Comparison of ENCODE assay signal across 21 cellular contexts in the genomic region with DNA sequence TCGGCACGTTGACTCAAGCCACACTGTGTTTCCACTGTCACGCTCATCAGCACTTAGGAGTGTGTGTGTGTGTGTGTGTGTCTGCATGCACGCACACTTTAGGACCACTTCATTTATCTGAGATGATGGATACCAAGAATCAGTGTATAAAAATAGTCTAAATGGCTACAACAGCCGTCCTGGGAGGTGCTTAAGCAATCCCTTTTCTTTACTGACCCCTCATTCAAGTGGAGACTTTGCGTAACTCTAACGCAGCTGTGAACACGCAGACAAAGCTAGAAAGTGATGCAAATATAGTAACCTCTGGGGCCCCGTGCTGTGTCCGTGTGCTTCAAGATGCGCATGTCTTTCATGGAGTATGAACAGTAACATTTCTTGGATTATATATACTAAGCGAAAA. TPM values are rescaled to one million over a fixed set of nuclear protein-coding genes. Genes with fewer than 3 reads are reported as not detected.
DNase-seq lines count a peak whose midpoint lies in the region; TF ChIP-seq lines count a peak whose summit lies in the region.
"Had no signal": no experiment of that assay in that cellular context is flagged by ENCODE, and none has a peak within 500 bp of the region (broad histone marks: within the 10 kb centered on the region; RNA-seq: fewer than 3 reads in every experiment).

No MANE protein-coding gene starts in this region.

- TF ChIP-seq CTCF in cardiac muscle cell (IDR thresholded peaks at IDR 0.05; ENCODE audit: low read depth, low read length) (no peak), NB4 (IDR thresholded peaks at IDR 0.05; ENCODE audit: low read depth, low read length) (no peak), endothelial cell (IDR thresholded peaks at IDR 0.05; ENCODE audit: unreplicated experiment) (no peak)

- H3K27ac Mint-ChIP-seq in endothelial cell (ENCODE audit: unreplicated experiment), result peak overlapping the region; percentile 57
- H3K27ac Mint-ChIP-seq: CD4-positive, CD25-positive, alpha-beta regulatory T cell had no signal

- peaks cover 26% of the 10 kb centered on the region for H3K4me1 Mint-ChIP-seq in endothelial cell (ENCODE audit: unreplicated experiment)

- peak overlapping the region; percentile 28 for H3K27ac ChIP-seq in cardiac muscle cell
- H3K27ac ChIP-seq: A549, SK-N-MC had no signal

- peaks cover 26% of the 10 kb centered on the region for H3K36me3 ChIP-seq in cardiac muscle cell

- no peak overlapping the region for H3K4me3 Mint-ChIP-seq in endothelial cell (ENCODE audit: unreplicated experiment)
- H3K4me3 Mint-ChIP-seq: CD4-positive, CD25-positive, alpha-beta regulatory T cell; IgD-negative memory B cell had no signal

- peak in 1 of 2 donors; percentile 30 for DNase-seq in cardiac muscle cell (ENCODE audit: low read depth in 1 of 2, low spot score in 1 of 2)
- no peak for DNase-seq in cardiac septum (ENCODE audit: low spot score)
- peak; percentile 21 for DNase-seq in NB4 (ENCODE audit: low read depth)
- DNase-seq in endothelial cell (ENCODE audit: low spot score), result no peak
- DNase-seq in NCI-H2171 (lab: John Stamatoyannopoulos, UW), result no peak
- DNase-seq in NCI-H1092 (lab: John Stamatoyannopoulos, UW), result no peak
- no peak for DNase-seq in AG08396 (ENCODE audit: low spot score)
- DNase-seq: BE2C; CD4-positive, CD25-positive, alpha-beta regulatory T cell; COR-L47; DMS79; NCI-H1092 treated with DMSO at 0.1 percent for 48 hours; NCI-H146; NCI-H2029; NCI-H226; NCI-H524; NCI-H774; NK-92 treated with Interleukin-12 subunit alpha and Interleukin-12 subunit beta, amount 100 ng/mL, for 24 hours had no signal

- no peaks in the 10 kb centered on the region for H3K9me3 ChIP-seq in cardiac muscle cell (ENCODE audit: low read depth)
- H3K9me3 ChIP-seq: A549, BE2C had no signal

- H3K4me1 ChIP-seq in cardiac muscle cell (ENCODE audit: low read depth), result peaks cover 43% of the 10 kb centered on the region
- H3K4me1 ChIP-seq: A549 had no signal

- H3K9me3 Mint-ChIP-seq in endothelial cell (ENCODE audit: unreplicated experiment), result no peaks in the 10 kb centered on the region
- H3K9me3 Mint-ChIP-seq: CD4-positive, CD25-positive, alpha-beta regulatory T cell; IgD-negative memory B cell had no signal

- H3K27me3 ChIP-seq in cardiac muscle cell, result no peaks in the 10 kb centered on the region
- H3K27me3 ChIP-seq: BE2C had no signal

- no peak overlapping the region for H3K4me3 ChIP-seq in cardiac muscle cell
- H3K4me3 ChIP-seq in NB4 (ENCODE audit: low read depth, low read length), result no peak overlapping the region
- H3K4me3 ChIP-seq: A549, SK-N-MC had no signal

- H3K36me3 Mint-ChIP-seq in endothelial cell (ENCODE audit: low read depth, unreplicated experiment), result peaks cover 47% of the 10 kb centered on the region

- peaks cover 4% of the 10 kb centered on the region for H3K27me3 Mint-ChIP-seq in endothelial cell (ENCODE audit: unreplicated experiment)
- H3K27me3 Mint-ChIP-seq: CD4-positive, CD25-positive, alpha-beta regulatory T cell; IgD-negative memory B cell had no signal

- intact Hi-C loops in cardiac septum (cut with DNase I), result no loop called here

- no peak for TF ChIP-seq POLR2A in NB4 (IDR thresholded peaks at IDR 0.05; ENCODE audit: extremely low read depth, insufficient read length)

RNA-seq across cellular contexts. Expression of gene RBM44, which starts 40.4 kb away (rescaled TPM):
- 0.51 and 0.67 TPM in 2 replicates for total RNA-seq in cardiac muscle cell
- polyA plus RNA-seq in cardiac muscle cell, result 0.15 and 0.46 TPM in 2 replicates
- 0.81 TPM for total RNA-seq in cardiac septum
- 0.44 TPM for total RNA-seq in endothelial cell (ENCODE audit: unreplicated experiment)
